Comparison of ENCODE assay signal across 16 cellular contexts in the genomic region with DNA sequence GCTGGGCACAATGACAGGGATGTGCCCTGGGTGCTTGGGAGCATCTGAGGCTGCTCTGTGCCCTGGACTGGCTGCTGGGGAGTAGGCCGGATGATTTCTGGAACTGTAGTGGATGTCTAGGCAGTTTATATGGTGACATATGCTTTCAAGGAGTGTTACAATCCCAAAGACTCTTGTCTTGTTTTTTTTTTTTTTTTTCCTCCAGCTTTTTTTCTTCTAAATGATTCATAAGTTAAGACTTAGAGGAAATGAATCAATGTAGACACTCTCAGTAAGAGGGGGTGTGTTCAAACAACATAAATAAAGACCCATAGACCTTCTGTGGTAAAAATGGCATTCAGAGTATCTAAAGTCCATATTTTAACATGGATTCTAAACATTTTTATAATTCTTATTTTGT.
DNase-seq lines count a peak whose midpoint lies in the region; ATAC-seq and TF ChIP-seq lines count a peak whose summit lies in the region.
"Had no signal": no experiment of that assay in that cellular context is flagged by ENCODE, and none has a peak within 500 bp of the region (broad histone marks: within the 10 kb centered on the region; RNA-seq: fewer than 3 reads in every experiment).

No MANE protein-coding gene starts in this region.

- DNase-seq in AG04449 (ENCODE audit: low read depth, low spot score): peak; percentile 78
- peak; percentile 72 for DNase-seq in HS-27A (ENCODE audit: low read depth)
- DNase-seq in chondrocyte (ENCODE audit: low spot score): no peak
- DNase-seq in kidney epithelial cell (ENCODE audit: low read depth): peak; percentile 31
- no peak for DNase-seq in DMS79 treated with DMSO at 0.1 percent for 48 hours (lab: John Stamatoyannopoulos, UW)
- no peak for DNase-seq in SIG-M5 (lab: John Stamatoyannopoulos, UW)
- DNase-seq: activated naive CD8-positive, alpha-beta T cell treated with anti-CD3 and anti-CD28 coated beads, Interleukin-2, amount 10 ng/mL, durations not matched to agents 7 days and 5 days; NCI-H187; NCI-H82; nucleus accumbens; SHP77 had no signal

- CTCF ChIA-PET in AG04449 (lab: Yijun Ruan, JAX): no interaction called here

- no peaks in the 10 kb centered on the region for H3K27me3 ChIP-seq in kidney epithelial cell (ENCODE audit: control insufficient read depth, insufficient read depth, low read length)
- H3K27me3 ChIP-seq: upper lobe of left lung had no signal

- no peaks in the 10 kb centered on the region for H3K27me3 Mint-ChIP-seq in chondrocyte (ENCODE audit: low read depth)
- H3K27me3 Mint-ChIP-seq: activated naive CD8-positive, alpha-beta T cell treated with anti-CD3 and anti-CD28 coated beads, Interleukin-2, amount 10 ng/mL, durations not matched to agents 7 days and 5 days; B cell had no signal

- H3K4me3 ChIP-seq in AG04449 (ENCODE audit: low read depth, low read length) (no peak overlapping the region), kidney epithelial cell (ENCODE audit: low read depth, low read length) (no peak overlapping the region)
- H3K4me3 ChIP-seq: lung, upper lobe of left lung had no signal

- peak overlapping the region; percentile 93 for H3K27ac Mint-ChIP-seq in chondrocyte (ENCODE audit: unreplicated experiment)
- H3K27ac Mint-ChIP-seq: activated naive CD8-positive, alpha-beta T cell treated with anti-CD3 and anti-CD28 coated beads, Interleukin-2, amount 10 ng/mL, durations not matched to agents 7 days and 5 days; B cell had no signal

- TF ChIP-seq CTCF in AG04449 (IDR thresholded peaks at IDR 0.05; ENCODE audit: insufficient read depth, low read length, missing control alignments): no peak
- TF ChIP-seq CTCF in chondrocyte (IDR thresholded peaks at IDR 0.05): no peak
- TF ChIP-seq CTCF in kidney epithelial cell (IDR thresholded peaks at IDR 0.05; ENCODE audit: insufficient read depth, low read length, poor library complexity, severe bottlenecking): no peak

- H3K4me1 Mint-ChIP-seq in chondrocyte (ENCODE audit: low read depth): peaks cover 43% of the 10 kb centered on the region
- H3K4me1 Mint-ChIP-seq: activated naive CD8-positive, alpha-beta T cell treated with anti-CD3 and anti-CD28 coated beads, Interleukin-2, amount 10 ng/mL, durations not matched to agents 7 days and 5 days; B cell had no signal

- H3K4me3 Mint-ChIP-seq in chondrocyte (ENCODE audit: unreplicated experiment): no peak overlapping the region
- H3K4me3 Mint-ChIP-seq: activated naive CD8-positive, alpha-beta T cell treated with anti-CD3 and anti-CD28 coated beads, Interleukin-2, amount 10 ng/mL, durations not matched to agents 7 days and 5 days; B cell had no signal

- H3K36me3 ChIP-seq in kidney epithelial cell (ENCODE audit: control insufficient read depth, insufficient read depth, low read length): no peaks in the 10 kb centered on the region
- H3K36me3 ChIP-seq: upper lobe of left lung had no signal

- no peaks in the 10 kb centered on the region for H3K36me3 Mint-ChIP-seq in chondrocyte (ENCODE audit: low read depth)
- H3K36me3 Mint-ChIP-seq: activated naive CD8-positive, alpha-beta T cell treated with anti-CD3 and anti-CD28 coated beads, Interleukin-2, amount 10 ng/mL, durations not matched to agents 7 days and 5 days had no signal

- H3K9me3 Mint-ChIP-seq in chondrocyte (ENCODE audit: low read depth): no peaks in the 10 kb centered on the region
- H3K9me3 Mint-ChIP-seq: activated naive CD8-positive, alpha-beta T cell treated with anti-CD3 and anti-CD28 coated beads, Interleukin-2, amount 10 ng/mL, durations not matched to agents 7 days and 5 days had no signal

- ATAC-seq in HG02763 (IDR thresholded peaks at IDR 0.05; ENCODE audit: unreplicated experiment): no peak
- no peak for ATAC-seq in GM18520 (IDR thresholded peaks at IDR 0.05; ENCODE audit: unreplicated experiment)

- POLR2A ChIA-PET in AG04449 (lab: Yijun Ruan, JAX): no interaction called here

Comparison
In these comparisons a context has a peak if more than half of its experiments do, and no peak if none do; other contexts are left out.
1. DNase-seq: peak in AG04449 (single experiment), HS-27A (single experiment) and kidney epithelial cell (single experiment); none in chondrocyte (single experiment), DMS79 treated with DMSO at 0.1 percent for 48 hours (single experiment) and SIG-M5 (single experiment).